Comparison of ENCODE assay signal across 1 cellular context in the genomic region with DNA sequence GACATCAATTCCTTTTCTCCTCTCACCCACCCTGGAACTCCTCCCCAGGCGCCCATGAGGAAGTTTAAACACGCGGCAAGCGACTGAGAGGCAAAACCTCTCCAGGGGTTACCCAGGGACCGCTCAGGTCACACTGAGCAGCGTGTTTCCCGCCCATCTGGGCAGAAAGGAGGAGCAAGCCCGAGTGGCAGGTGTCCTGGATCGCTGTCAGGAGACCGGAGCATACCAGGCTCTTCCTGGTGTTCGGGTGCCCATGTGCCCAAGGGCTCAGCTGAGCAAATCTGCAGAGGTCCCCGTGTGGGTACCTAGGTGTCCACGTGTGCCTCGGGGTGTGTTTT.
A peak's percentile ranks its signal among the peaks of the same experiment; 100 is the strongest.
TF ChIP-seq lines count a peak whose summit lies in the region.

No MANE protein-coding gene starts in this region.

TF ChIP-seq in K562, 482 proteins besides CTCF, POLR2A, EP300 and RAD21 (continues in another document):
- no peak for TF ChIP-seq TEAD4 (IDR thresholded peaks at IDR 0.05; ENCODE audit: low read length)
- TF ChIP-seq TEAD4 (CRISPR knock-in tag; IDR thresholded peaks at IDR 0.05; ENCODE audit: borderline replicate concordance) = 0 out of 2 replicates have a peak, but pooled peaks have one; percentile 64
- TF ChIP-seq ZSCAN29 (IDR thresholded peaks at IDR 0.05) = no peak
- TF ChIP-seq ZNF79 (CRISPR knock-in tag; IDR thresholded peaks at IDR 0.05; ENCODE audit: low read depth) = no peak
- TF ChIP-seq, protein P1, sequence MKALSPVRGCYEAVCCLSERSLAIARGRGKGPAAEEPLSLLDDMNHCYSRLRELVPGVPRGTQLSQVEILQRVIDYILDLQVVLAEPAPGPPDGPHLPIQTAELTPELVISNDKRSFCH (CRISPR knock-in tag; IDR thresholded peaks at IDR 0.05) = no peak
- TF ChIP-seq, protein P1 (tag; IDR thresholded peaks at IDR 0.05) = peak; percentile 55; the same call in 1 of the 2 replicates
- TF ChIP-seq, protein P2, sequence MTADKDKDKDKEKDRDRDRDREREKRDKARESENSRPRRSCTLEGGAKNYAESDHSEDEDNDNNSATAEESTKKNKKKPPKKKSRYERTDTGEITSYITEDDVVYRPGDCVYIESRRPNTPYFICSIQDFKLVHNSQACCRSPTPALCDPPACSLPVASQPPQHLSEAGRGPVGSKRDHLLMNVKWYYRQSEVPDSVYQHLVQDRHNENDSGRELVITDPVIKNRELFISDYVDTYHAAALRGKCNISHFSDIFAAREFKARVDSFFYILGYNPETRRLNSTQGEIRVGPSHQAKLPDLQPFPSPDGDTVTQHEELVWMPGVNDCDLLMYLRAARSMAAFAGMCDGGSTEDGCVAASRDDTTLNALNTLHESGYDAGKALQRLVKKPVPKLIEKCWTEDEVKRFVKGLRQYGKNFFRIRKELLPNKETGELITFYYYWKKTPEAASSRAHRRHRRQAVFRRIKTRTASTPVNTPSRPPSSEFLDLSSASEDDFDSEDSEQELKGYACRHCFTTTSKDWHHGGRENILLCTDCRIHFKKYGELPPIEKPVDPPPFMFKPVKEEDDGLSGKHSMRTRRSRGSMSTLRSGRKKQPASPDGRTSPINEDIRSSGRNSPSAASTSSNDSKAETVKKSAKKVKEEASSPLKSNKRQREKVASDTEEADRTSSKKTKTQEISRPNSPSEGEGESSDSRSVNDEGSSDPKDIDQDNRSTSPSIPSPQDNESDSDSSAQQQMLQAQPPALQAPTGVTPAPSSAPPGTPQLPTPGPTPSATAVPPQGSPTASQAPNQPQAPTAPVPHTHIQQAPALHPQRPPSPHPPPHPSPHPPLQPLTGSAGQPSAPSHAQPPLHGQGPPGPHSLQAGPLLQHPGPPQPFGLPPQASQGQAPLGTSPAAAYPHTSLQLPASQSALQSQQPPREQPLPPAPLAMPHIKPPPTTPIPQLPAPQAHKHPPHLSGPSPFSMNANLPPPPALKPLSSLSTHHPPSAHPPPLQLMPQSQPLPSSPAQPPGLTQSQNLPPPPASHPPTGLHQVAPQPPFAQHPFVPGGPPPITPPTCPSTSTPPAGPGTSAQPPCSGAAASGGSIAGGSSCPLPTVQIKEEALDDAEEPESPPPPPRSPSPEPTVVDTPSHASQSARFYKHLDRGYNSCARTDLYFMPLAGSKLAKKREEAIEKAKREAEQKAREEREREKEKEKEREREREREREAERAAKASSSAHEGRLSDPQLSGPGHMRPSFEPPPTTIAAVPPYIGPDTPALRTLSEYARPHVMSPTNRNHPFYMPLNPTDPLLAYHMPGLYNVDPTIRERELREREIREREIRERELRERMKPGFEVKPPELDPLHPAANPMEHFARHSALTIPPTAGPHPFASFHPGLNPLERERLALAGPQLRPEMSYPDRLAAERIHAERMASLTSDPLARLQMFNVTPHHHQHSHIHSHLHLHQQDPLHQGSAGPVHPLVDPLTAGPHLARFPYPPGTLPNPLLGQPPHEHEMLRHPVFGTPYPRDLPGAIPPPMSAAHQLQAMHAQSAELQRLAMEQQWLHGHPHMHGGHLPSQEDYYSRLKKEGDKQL (CRISPR knock-in tag; IDR thresholded peaks at IDR 0.05; ENCODE audit: borderline replicate concordance) = no peak
- no peak for TF ChIP-seq MEF2D (tag; conservative IDR thresholded peaks at IDR 0.05; ENCODE audit: low read depth)
- no peak for TF ChIP-seq CBX1 (IDR thresholded peaks at IDR 0.05; ENCODE audit: low read depth)
- TF ChIP-seq KDM5B (IDR thresholded peaks at IDR 0.05; ENCODE audit: insufficient replicate concordance, low read depth, low read length) = no peak
- no peak; the same call in 1 of the 2 replicates for TF ChIP-seq MYC (IDR thresholded peaks at IDR 0.05; ENCODE audit: low read depth, low read length)
- TF ChIP-seq MYC (CRISPR knock-in tag; IDR thresholded peaks at IDR 0.05; ENCODE audit: borderline replicate concordance, low read depth) = peak; percentile 79; the same call in 1 of the 2 replicates
- no peak for TF ChIP-seq ZNF507 (tag; conservative IDR thresholded peaks at IDR 0.05)
- TF ChIP-seq GATAD2B (IDR thresholded peaks at IDR 0.05; ENCODE audit: borderline replicate concordance) = no peak
- no peak for TF ChIP-seq GATAD2A (IDR thresholded peaks at IDR 0.05)
- no peak for TF ChIP-seq PHB2 (IDR thresholded peaks at IDR 0.05; ENCODE audit: low read depth)
- TF ChIP-seq NR2C2 (CRISPR knock-in tag; IDR thresholded peaks at IDR 0.05) = 0 out of 2 replicates have a peak, but pooled peaks have one; percentile 36
- no peak for TF ChIP-seq NR2C2 (tag; IDR thresholded peaks at IDR 0.05)
- no peak for TF ChIP-seq ZBTB17 (CRISPR knock-in tag; IDR thresholded peaks at IDR 0.05)
- no peak for TF ChIP-seq BCOR (IDR thresholded peaks at IDR 0.05)
- no peak for TF ChIP-seq TBP (optimal IDR thresholded peaks at IDR 0.05; ENCODE audit: low read depth, low read length)
- TF ChIP-seq, protein P3, sequence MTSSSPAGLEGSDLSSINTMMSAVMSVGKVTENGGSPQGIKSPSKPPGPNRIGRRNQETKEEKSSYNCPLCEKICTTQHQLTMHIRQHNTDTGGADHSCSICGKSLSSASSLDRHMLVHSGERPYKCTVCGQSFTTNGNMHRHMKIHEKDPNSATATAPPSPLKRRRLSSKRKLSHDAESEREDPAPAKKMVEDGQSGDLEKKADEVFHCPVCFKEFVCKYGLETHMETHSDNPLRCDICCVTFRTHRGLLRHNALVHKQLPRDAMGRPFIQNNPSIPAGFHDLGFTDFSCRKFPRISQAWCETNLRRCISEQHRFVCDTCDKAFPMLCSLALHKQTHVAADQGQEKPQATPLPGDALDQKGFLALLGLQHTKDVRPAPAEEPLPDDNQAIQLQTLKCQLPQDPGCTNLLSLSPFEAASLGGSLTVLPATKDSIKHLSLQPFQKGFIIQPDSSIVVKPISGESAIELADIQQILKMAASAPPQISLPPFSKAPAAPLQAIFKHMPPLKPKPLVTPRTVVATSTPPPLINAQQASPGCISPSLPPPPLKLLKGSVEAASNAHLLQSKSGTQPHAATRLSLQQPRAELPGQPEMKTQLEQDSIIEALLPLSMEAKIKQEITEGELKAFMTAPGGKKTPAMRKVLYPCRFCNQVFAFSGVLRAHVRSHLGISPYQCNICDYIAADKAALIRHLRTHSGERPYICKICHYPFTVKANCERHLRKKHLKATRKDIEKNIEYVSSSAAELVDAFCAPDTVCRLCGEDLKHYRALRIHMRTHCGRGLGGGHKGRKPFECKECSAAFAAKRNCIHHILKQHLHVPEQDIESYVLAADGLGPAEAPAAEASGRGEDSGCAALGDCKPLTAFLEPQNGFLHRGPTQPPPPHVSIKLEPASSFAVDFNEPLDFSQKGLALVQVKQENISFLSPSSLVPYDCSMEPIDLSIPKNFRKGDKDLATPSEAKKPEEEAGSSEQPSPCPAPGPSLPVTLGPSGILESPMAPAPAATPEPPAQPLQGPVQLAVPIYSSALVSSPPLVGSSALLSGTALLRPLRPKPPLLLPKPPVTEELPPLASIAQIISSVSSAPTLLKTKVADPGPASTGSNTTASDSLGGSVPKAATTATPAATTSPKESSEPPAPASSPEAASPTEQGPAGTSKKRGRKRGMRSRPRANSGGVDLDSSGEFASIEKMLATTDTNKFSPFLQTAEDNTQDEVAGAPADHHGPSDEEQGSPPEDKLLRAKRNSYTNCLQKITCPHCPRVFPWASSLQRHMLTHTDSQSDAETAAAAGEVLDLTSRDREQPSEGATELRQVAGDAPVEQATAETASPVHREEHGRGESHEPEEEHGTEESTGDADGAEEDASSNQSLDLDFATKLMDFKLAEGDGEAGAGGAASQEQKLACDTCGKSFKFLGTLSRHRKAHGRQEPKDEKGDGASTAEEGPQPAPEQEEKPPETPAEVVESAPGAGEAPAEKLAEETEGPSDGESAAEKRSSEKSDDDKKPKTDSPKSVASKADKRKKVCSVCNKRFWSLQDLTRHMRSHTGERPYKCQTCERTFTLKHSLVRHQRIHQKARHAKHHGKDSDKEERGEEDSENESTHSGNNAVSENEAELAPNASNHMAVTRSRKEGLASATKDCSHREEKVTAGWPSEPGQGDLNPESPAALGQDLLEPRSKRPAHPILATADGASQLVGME (CRISPR knock-in tag; IDR thresholded peaks at IDR 0.05) = no peak
- TF ChIP-seq, protein P4, sequence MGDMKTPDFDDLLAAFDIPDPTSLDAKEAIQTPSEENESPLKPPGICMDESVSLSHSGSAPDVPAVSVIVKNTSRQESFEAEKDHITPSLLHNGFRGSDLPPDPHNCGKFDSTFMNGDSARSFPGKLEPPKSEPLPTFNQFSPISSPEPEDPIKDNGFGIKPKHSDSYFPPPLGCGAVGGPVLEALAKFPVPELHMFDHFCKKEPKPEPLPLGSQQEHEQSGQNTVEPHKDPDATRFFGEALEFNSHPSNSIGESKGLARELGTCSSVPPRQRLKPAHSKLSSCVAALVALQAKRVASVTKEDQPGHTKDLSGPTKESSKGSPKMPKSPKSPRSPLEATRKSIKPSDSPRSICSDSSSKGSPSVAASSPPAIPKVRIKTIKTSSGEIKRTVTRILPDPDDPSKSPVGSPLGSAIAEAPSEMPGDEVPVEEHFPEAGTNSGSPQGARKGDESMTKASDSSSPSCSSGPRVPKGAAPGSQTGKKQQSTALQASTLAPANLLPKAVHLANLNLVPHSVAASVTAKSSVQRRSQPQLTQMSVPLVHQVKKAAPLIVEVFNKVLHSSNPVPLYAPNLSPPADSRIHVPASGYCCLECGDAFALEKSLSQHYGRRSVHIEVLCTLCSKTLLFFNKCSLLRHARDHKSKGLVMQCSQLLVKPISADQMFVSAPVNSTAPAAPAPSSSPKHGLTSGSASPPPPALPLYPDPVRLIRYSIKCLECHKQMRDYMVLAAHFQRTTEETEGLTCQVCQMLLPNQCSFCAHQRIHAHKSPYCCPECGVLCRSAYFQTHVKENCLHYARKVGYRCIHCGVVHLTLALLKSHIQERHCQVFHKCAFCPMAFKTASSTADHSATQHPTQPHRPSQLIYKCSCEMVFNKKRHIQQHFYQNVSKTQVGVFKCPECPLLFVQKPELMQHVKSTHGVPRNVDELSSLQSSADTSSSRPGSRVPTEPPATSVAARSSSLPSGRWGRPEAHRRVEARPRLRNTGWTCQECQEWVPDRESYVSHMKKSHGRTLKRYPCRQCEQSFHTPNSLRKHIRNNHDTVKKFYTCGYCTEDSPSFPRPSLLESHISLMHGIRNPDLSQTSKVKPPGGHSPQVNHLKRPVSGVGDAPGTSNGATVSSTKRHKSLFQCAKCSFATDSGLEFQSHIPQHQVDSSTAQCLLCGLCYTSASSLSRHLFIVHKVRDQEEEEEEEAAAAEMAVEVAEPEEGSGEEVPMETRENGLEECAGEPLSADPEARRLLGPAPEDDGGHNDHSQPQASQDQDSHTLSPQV (IDR thresholded peaks at IDR 0.05) = no peak
- no peak for TF ChIP-seq EZH2 (IDR thresholded peaks at IDR 0.05; ENCODE audit: borderline replicate concordance, low read depth, low read length)
- no peak for TF ChIP-seq IRF2 (CRISPR knock-in tag; IDR thresholded peaks at IDR 0.05)
- TF ChIP-seq, protein P5, sequence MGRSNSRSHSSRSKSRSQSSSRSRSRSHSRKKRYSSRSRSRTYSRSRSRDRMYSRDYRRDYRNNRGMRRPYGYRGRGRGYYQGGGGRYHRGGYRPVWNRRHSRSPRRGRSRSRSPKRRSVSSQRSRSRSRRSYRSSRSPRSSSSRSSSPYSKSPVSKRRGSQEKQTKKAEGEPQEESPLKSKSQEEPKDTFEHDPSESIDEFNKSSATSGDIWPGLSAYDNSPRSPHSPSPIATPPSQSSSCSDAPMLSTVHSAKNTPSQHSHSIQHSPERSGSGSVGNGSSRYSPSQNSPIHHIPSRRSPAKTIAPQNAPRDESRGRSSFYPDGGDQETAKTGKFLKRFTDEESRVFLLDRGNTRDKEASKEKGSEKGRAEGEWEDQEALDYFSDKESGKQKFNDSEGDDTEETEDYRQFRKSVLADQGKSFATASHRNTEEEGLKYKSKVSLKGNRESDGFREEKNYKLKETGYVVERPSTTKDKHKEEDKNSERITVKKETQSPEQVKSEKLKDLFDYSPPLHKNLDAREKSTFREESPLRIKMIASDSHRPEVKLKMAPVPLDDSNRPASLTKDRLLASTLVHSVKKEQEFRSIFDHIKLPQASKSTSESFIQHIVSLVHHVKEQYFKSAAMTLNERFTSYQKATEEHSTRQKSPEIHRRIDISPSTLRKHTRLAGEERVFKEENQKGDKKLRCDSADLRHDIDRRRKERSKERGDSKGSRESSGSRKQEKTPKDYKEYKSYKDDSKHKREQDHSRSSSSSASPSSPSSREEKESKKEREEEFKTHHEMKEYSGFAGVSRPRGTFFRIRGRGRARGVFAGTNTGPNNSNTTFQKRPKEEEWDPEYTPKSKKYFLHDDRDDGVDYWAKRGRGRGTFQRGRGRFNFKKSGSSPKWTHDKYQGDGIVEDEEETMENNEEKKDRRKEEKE (IDR thresholded peaks at IDR 0.05; ENCODE audit: borderline replicate concordance in 1 of 2, control insufficient read depth in 1 of 2, low read depth in 2 of 2, low read length in 1 of 2) = no peak
- TF ChIP-seq ZNF589 (CRISPR knock-in tag; IDR thresholded peaks at IDR 0.05; ENCODE audit: low read depth) = no peak
- TF ChIP-seq, protein P6, sequence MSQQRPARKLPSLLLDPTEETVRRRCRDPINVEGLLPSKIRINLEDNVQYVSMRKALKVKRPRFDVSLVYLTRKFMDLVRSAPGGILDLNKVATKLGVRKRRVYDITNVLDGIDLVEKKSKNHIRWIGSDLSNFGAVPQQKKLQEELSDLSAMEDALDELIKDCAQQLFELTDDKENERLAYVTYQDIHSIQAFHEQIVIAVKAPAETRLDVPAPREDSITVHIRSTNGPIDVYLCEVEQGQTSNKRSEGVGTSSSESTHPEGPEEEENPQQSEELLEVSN (IDR thresholded peaks at IDR 0.05; ENCODE audit: borderline replicate concordance in 1 of 2, extremely low read depth in 1 of 2, insufficient read depth in 1 of 2, insufficient read length in 1 of 2, low read depth in 1 of 2, low read length in 1 of 2, poor library complexity in 1 of 2, severe bottlenecking in 1 of 2) = peak; percentile 51 to 84
- TF ChIP-seq NBN (IDR thresholded peaks at IDR 0.05; ENCODE audit: low read depth) = no peak
- no peak for TF ChIP-seq CBX3 (IDR thresholded peaks at IDR 0.05; ENCODE audit: borderline replicate concordance in 1 of 2, low read length in 2 of 2)
- no peak for TF ChIP-seq SUPT5H (IDR thresholded peaks at IDR 0.05)
- 0 out of 2 replicates have a peak, but pooled peaks have one; percentile 20 for TF ChIP-seq FOXP1 (CRISPR knock-in tag; IDR thresholded peaks at IDR 0.05)
- TF ChIP-seq, protein P7, sequence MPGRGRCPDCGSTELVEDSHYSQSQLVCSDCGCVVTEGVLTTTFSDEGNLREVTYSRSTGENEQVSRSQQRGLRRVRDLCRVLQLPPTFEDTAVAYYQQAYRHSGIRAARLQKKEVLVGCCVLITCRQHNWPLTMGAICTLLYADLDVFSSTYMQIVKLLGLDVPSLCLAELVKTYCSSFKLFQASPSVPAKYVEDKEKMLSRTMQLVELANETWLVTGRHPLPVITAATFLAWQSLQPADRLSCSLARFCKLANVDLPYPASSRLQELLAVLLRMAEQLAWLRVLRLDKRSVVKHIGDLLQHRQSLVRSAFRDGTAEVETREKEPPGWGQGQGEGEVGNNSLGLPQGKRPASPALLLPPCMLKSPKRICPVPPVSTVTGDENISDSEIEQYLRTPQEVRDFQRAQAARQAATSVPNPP (IDR thresholded peaks at IDR 0.05; ENCODE audit: borderline replicate concordance, insufficient read depth, insufficient read length) = no peak
- TF ChIP-seq HNRNPH1 (optimal IDR thresholded peaks at IDR 0.05; ENCODE audit: low read depth, low read length) = no peak
- TF ChIP-seq MTA3 (IDR thresholded peaks at IDR 0.05; ENCODE audit: borderline replicate concordance) = no peak
- TF ChIP-seq HDGF (IDR thresholded peaks at IDR 0.05) = no peak
- no peak for TF ChIP-seq MEF2A (IDR thresholded peaks at IDR 0.05; ENCODE audit: control insufficient read depth, low read depth, low read length)
- TF ChIP-seq SIRT6 (IDR thresholded peaks at IDR 0.05; ENCODE audit: low read depth, low read length) = no peak
- TF ChIP-seq SMARCE1 (IDR thresholded peaks at IDR 0.05) = peak; percentile 20; the same call in 1 of the 2 replicates
- TF ChIP-seq NR1H2 (CRISPR knock-in tag; IDR thresholded peaks at IDR 0.05) = no peak
